Comparison of ENCODE assay signal across 10 cellular contexts in genomic region chr3:52983828-52984227, GRCh38.
DNase-seq lines count a peak whose midpoint lies in the region; ATAC-seq and FAIRE-seq lines count a peak whose summit lies in the region.
"Had no signal": no experiment of that assay in that cellular context is flagged by ENCODE, and none has a peak within 500 bp of the region (broad histone marks: within the 10 kb centered on the region; RNA-seq: fewer than 3 reads in every experiment).

No MANE protein-coding gene starts in this region.

- peak overlapping the region; percentile 72 for H3K27ac Mint-ChIP-seq in T-helper 1 cell treated with Interleukin-12 subunit alpha and Interleukin-12 subunit beta and Interleukin-4 antibody, amounts not matched to agents 30 μg/mL and 1 μg/mL, for 36 hours
- peak overlapping the region; percentile 98 for H3K27ac Mint-ChIP-seq in T-helper 17 cell

- DNase-seq in T-helper 1 cell: no peak
- no peak for DNase-seq in T-helper 17 cell
- no peak for DNase-seq in small intestine
- no peak for DNase-seq in ecto neural progenitor cell (ENCODE audit: low spot score)
- DNase-seq in COLO829 (ENCODE audit: low spot score): no peak
- DNase-seq in NOMO-1 treated with DMSO at 0.1 percent for 48 hours (lab: John Stamatoyannopoulos, UW; ENCODE audit: unreplicated experiment): no peak
- DNase-seq: anterior cingulate cortex had no signal

- peak overlapping the region; percentile 49 for H3K4me3 Mint-ChIP-seq in T-helper 1 cell treated with Interleukin-12 subunit alpha and Interleukin-12 subunit beta and Interleukin-4 antibody, amounts not matched to agents 30 μg/mL and 1 μg/mL, for 36 hours
- H3K4me3 Mint-ChIP-seq in T-helper 17 cell: peak overlapping the region; percentile 90

- no peaks in the 10 kb centered on the region for H3K27me3 ChIP-seq in small intestine (ENCODE audit: control insufficient read depth in 2 of 2, insufficient read depth in 2 of 2, low read length in 2 of 2)

- no peaks in the 10 kb centered on the region for H3K27me3 Mint-ChIP-seq in T-helper 1 cell treated with Interleukin-12 subunit alpha and Interleukin-12 subunit beta and Interleukin-4 antibody, amounts not matched to agents 30 μg/mL and 1 μg/mL, for 36 hours (ENCODE audit: low read depth)
- H3K27me3 Mint-ChIP-seq in T-helper 17 cell: no peaks in the 10 kb centered on the region

- FAIRE-seq in small intestine (lab: Jason Lieb, UNC): no peak
- FAIRE-seq: A204.1 had no signal

- H3K4me3 ChIP-seq in small intestine (ENCODE audit: low read depth in 1 of 2, low read length in 2 of 2): no peak overlapping the region

- ATAC-seq in HG02763 (IDR thresholded peaks at IDR 0.05; ENCODE audit: unreplicated experiment) (peak; percentile 19), T-helper 17 cell (no peak)

- peaks cover 7% of the 10 kb centered on the region for H3K36me3 Mint-ChIP-seq in T-helper 1 cell treated with Interleukin-12 subunit alpha and Interleukin-12 subunit beta and Interleukin-4 antibody, amounts not matched to agents 30 μg/mL and 1 μg/mL, for 36 hours (ENCODE audit: low read depth)
- no peaks in the 10 kb centered on the region for H3K36me3 Mint-ChIP-seq in T-helper 17 cell (ENCODE audit: low read depth)

- H3K9me3 Mint-ChIP-seq in T-helper 1 cell treated with Interleukin-12 subunit alpha and Interleukin-12 subunit beta and Interleukin-4 antibody, amounts not matched to agents 30 μg/mL and 1 μg/mL, for 36 hours: no peaks in the 10 kb centered on the region

- H3K36me3 ChIP-seq in small intestine (ENCODE audit: control insufficient read depth in 2 of 2, insufficient read depth in 2 of 2, low read length in 2 of 2): no peaks in the 10 kb centered on the region

- peak overlapping the region; percentile 41 to 68 for H3K27ac ChIP-seq in small intestine (ENCODE audit: low read depth in 1 of 2, low read length in 1 of 2)

- no peaks in the 10 kb centered on the region for H3K4me1 ChIP-seq in small intestine (ENCODE audit: control insufficient read depth in 2 of 2, insufficient read depth in 1 of 2, low read depth in 1 of 2, low read length in 1 of 2)

- peaks cover 27% of the 10 kb centered on the region for H3K4me1 Mint-ChIP-seq in T-helper 1 cell treated with Interleukin-12 subunit alpha and Interleukin-12 subunit beta and Interleukin-4 antibody, amounts not matched to agents 30 μg/mL and 1 μg/mL, for 36 hours (ENCODE audit: low read depth)
- peaks cover 37% of the 10 kb centered on the region for H3K4me1 Mint-ChIP-seq in T-helper 17 cell

- no peaks in the 10 kb centered on the region for H3K9me3 ChIP-seq in T-helper 17 cell (ENCODE audit: control insufficient read depth, low read length, poor library complexity, severe bottlenecking)
- no peaks in the 10 kb centered on the region for H3K9me3 ChIP-seq in small intestine (ENCODE audit: control insufficient read depth, low read depth)
